In genomic region chr13:51758691-51759090, GRCh38 we compare ENCODE assay signal across 36 cellular contexts.
"Had no signal": no experiment of that assay in that cellular context is flagged by ENCODE, and none has a peak within 500 bp of the region (broad histone marks: within the 10 kb centered on the region; RNA-seq: fewer than 3 reads in every experiment).

No MANE protein-coding gene starts in this region.

- ATAC-seq: activated naive CD8-positive, alpha-beta T cell treated with anti-CD3 and anti-CD28 coated beads, Interleukin-2, amount 50 U/mL, for 24 hours; activated T-cell treated with anti-CD3 and anti-CD28 coated beads, Interleukin-2, amount 50 U/mL, for 72 hours; activated T-helper 17 cell treated with anti-CD3 and anti-CD28 coated beads, Interleukin-2, amount 50 U/mL, for 72 hours; body of pancreas; esophagus mucosa; foreskin keratinocyte; gastrocnemius medialis; heart left ventricle; T-helper 17 cell had no signal

- H3K9me3 Mint-ChIP-seq: activated CD4-positive, alpha-beta memory T cell treated with anti-CD3 and anti-CD28 coated beads, Interleukin-2, amount 10 ng/mL, durations not matched to agents 7 days and 5 days; activated CD4-positive, alpha-beta T cell treated with anti-CD3 and anti-CD28 coated beads, Interleukin-2, amount 10 ng/mL, durations not matched to agents 7 days and 5 days; activated naive CD4-positive, alpha-beta T cell treated with anti-CD3 and anti-CD28 coated beads for 36 hours; activated naive CD4-positive, alpha-beta T cell treated with anti-CD3 and anti-CD28 coated beads, Interleukin-2, amount 50 U/mL, for 24 hours; activated naive CD8-positive, alpha-beta T cell treated with anti-CD3 and anti-CD28 coated beads for 36 hours; activated naive CD8-positive, alpha-beta T cell treated with anti-CD3 and anti-CD28 coated beads, Interleukin-2, amount 50 U/mL, for 24 hours; activated T-cell treated with anti-CD3 and anti-CD28 coated beads, Interleukin-2, amount 50 U/mL, for 24 hours; activated T-cell treated with anti-CD3 and anti-CD28 coated beads, Interleukin-2, amount 50 U/mL, for 72 hours; activated T-helper 17 cell treated with anti-CD3 and anti-CD28 coated beads, Interleukin-2, amount 50 U/mL, for 72 hours; dendritic cell treated with granulocyte-macrophage colony-stimulating factor and Interleukin-4, amounts not matched to agents 40 ng/mL and 50 ng/mL, for 4 days; endodermal cell; T-helper 2 cell treated with Interferon-gamma antibody and Interleukin-4, amounts not matched to agents 5 μg/mL and 100 μg/mL, for 36 hours had no signal

- H3K4me1 ChIP-seq: adrenal gland, foreskin keratinocyte, gastrocnemius medialis had no signal

- H3K27ac ChIP-seq: adrenal gland, body of pancreas, coronary artery, foreskin keratinocyte, gastrocnemius medialis, heart left ventricle, WERI-Rb-1 had no signal

- H3K27ac Mint-ChIP-seq: activated CD4-positive, alpha-beta memory T cell treated with anti-CD3 and anti-CD28 coated beads, Interleukin-2, amount 10 ng/mL, durations not matched to agents 7 days and 5 days; activated CD4-positive, alpha-beta T cell treated with anti-CD3 and anti-CD28 coated beads, Interleukin-2, amount 10 ng/mL, durations not matched to agents 7 days and 5 days; activated naive CD4-positive, alpha-beta T cell treated with anti-CD3 and anti-CD28 coated beads for 36 hours; activated naive CD4-positive, alpha-beta T cell treated with anti-CD3 and anti-CD28 coated beads, Interleukin-2, amount 50 U/mL, for 24 hours; activated naive CD8-positive, alpha-beta T cell treated with anti-CD3 and anti-CD28 coated beads for 36 hours; activated naive CD8-positive, alpha-beta T cell treated with anti-CD3 and anti-CD28 coated beads, Interleukin-2, amount 50 U/mL, for 24 hours; activated T-cell treated with anti-CD3 and anti-CD28 coated beads, Interleukin-2, amount 50 U/mL, for 24 hours; activated T-cell treated with anti-CD3 and anti-CD28 coated beads, Interleukin-2, amount 50 U/mL, for 72 hours; dendritic cell treated with granulocyte-macrophage colony-stimulating factor and Interleukin-4, amounts not matched to agents 40 ng/mL and 50 ng/mL, for 4 days; endodermal cell; T-helper 17 cell; T-helper 2 cell treated with Interferon-gamma antibody and Interleukin-4, amounts not matched to agents 5 μg/mL and 100 μg/mL, for 36 hours had no signal

- H3K4me3 Mint-ChIP-seq: activated CD4-positive, alpha-beta memory T cell treated with anti-CD3 and anti-CD28 coated beads, Interleukin-2, amount 10 ng/mL, durations not matched to agents 7 days and 5 days; activated CD4-positive, alpha-beta T cell treated with anti-CD3 and anti-CD28 coated beads, Interleukin-2, amount 10 ng/mL, durations not matched to agents 7 days and 5 days; activated naive CD4-positive, alpha-beta T cell treated with anti-CD3 and anti-CD28 coated beads for 36 hours; activated naive CD4-positive, alpha-beta T cell treated with anti-CD3 and anti-CD28 coated beads, Interleukin-2, amount 50 U/mL, for 24 hours; activated naive CD8-positive, alpha-beta T cell treated with anti-CD3 and anti-CD28 coated beads for 36 hours; activated naive CD8-positive, alpha-beta T cell treated with anti-CD3 and anti-CD28 coated beads, Interleukin-2, amount 50 U/mL, for 24 hours; activated T-cell treated with anti-CD3 and anti-CD28 coated beads, Interleukin-2, amount 50 U/mL, for 24 hours; activated T-cell treated with anti-CD3 and anti-CD28 coated beads, Interleukin-2, amount 50 U/mL, for 72 hours; activated T-helper 17 cell treated with anti-CD3 and anti-CD28 coated beads, Interleukin-2, amount 50 U/mL, for 72 hours; dendritic cell treated with granulocyte-macrophage colony-stimulating factor and Interleukin-4, amounts not matched to agents 40 ng/mL and 50 ng/mL, for 4 days; endodermal cell; T-helper 17 cell; T-helper 2 cell treated with Interferon-gamma antibody and Interleukin-4, amounts not matched to agents 5 μg/mL and 100 μg/mL, for 36 hours had no signal

- H3K27me3 Mint-ChIP-seq: activated CD4-positive, alpha-beta memory T cell treated with anti-CD3 and anti-CD28 coated beads, Interleukin-2, amount 10 ng/mL, durations not matched to agents 7 days and 5 days; activated CD4-positive, alpha-beta T cell treated with anti-CD3 and anti-CD28 coated beads, Interleukin-2, amount 10 ng/mL, durations not matched to agents 7 days and 5 days; activated naive CD4-positive, alpha-beta T cell treated with anti-CD3 and anti-CD28 coated beads, Interleukin-2, amount 50 U/mL, for 24 hours; activated naive CD8-positive, alpha-beta T cell treated with anti-CD3 and anti-CD28 coated beads for 36 hours; activated naive CD8-positive, alpha-beta T cell treated with anti-CD3 and anti-CD28 coated beads, Interleukin-2, amount 50 U/mL, for 24 hours; activated T-cell treated with anti-CD3 and anti-CD28 coated beads, Interleukin-2, amount 50 U/mL, for 24 hours; activated T-helper 17 cell treated with anti-CD3 and anti-CD28 coated beads, Interleukin-2, amount 50 U/mL, for 72 hours; dendritic cell treated with granulocyte-macrophage colony-stimulating factor and Interleukin-4, amounts not matched to agents 40 ng/mL and 50 ng/mL, for 4 days; T-helper 17 cell had no signal

- H3K4me3 ChIP-seq: adrenal gland, body of pancreas, coronary artery, dorsolateral prefrontal cortex, gastrocnemius medialis, heart left ventricle had no signal

- H3K9me3 ChIP-seq: adrenal gland, body of pancreas, gastrocnemius medialis, heart left ventricle had no signal

- H3K4me1 Mint-ChIP-seq: endodermal cell had no signal

- DNase-seq: activated CD4-positive, alpha-beta memory T cell treated with anti-CD3 and anti-CD28 coated beads, Interleukin-2, amount 10 ng/mL, durations not matched to agents 7 days and 5 days; activated CD4-positive, alpha-beta T cell treated with anti-CD3 and anti-CD28 coated beads for 4 hours; activated CD4-positive, alpha-beta T cell treated with anti-CD3 and anti-CD28 coated beads, Interleukin-2, amount 10 ng/mL, durations not matched to agents 7 days and 5 days; activated CD4-positive, alpha-beta T cell treated with anti-CD3 and anti-CD28 coated beads, Interleukin-2, amount 50 U/mL, for 4 hours; activated CD4-positive, CD25-positive, alpha-beta regulatory T cell; activated CD4-positive, CD25-positive, alpha-beta regulatory T cell treated with anti-CD3 and anti-CD28 coated beads, Interleukin-2, amount 50 U/mL, for 72 hours; activated CD8-positive, alpha-beta memory T cell treated with anti-CD3 and anti-CD28 coated beads, Interleukin-2, amount 50 U/mL, for 48 hours; activated effector memory CD4-positive, alpha-beta T cell treated with anti-CD3 and anti-CD28 coated beads, Interleukin-2, amount 50 U/mL, for 16 hours; activated naive CD4-positive, alpha-beta T cell treated with anti-CD3 and anti-CD28 coated beads for 36 hours; activated naive CD8-positive, alpha-beta T cell treated with anti-CD3 and anti-CD28 coated beads for 36 hours; activated naive CD8-positive, alpha-beta T cell treated with anti-CD3 and anti-CD28 coated beads, Interleukin-2, amount 50 U/mL, for 24 hours; activated T-cell treated with anti-CD3 and anti-CD28 coated beads for 4 hours; activated T-cell treated with anti-CD3 and anti-CD28 coated beads, Interleukin-2, amount 50 U/mL, for 24 hours; activated T-cell treated with anti-CD3 and anti-CD28 coated beads, Interleukin-2, amount 50 U/mL, for 72 hours; adrenal gland; amygdala; aorta; body of pancreas; central memory CD4-positive, alpha-beta T cell; dorsolateral prefrontal cortex; effector memory CD4-positive, alpha-beta T cell; endodermal cell; foreskin keratinocyte; gastrocnemius medialis; glutamatergic neuron; heart left ventricle; T-helper 1 cell; T-helper 17 cell; T1000; WERI-Rb-1 had no signal

- H3K27me3 ChIP-seq: adrenal gland, body of pancreas, dorsolateral prefrontal cortex, foreskin keratinocyte, gastrocnemius medialis, heart left ventricle had no signal

- H3K36me3 ChIP-seq: gastrocnemius medialis, WERI-Rb-1 had no signal
